In the genomic region with DNA sequence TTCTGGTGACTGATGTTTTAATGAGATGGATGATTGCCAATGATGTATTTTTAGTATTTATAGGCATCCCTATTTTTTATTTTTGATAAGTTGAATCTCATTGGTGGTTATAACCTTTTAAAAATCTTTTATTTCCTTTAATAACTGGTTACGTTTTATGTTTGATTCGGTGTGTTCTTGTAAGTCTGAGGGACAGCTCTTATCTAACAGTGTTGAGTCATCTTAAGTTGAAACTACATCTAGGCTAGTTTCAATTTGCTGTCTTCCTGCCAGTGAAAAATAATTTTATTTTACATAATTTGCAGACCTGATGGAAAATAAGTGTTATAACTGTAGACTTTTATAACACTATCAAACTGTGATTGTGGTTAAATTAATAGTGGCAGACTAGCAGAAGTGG, we compare ENCODE assay signal across 23 cellular contexts. TPM values are rescaled to one million over a fixed set of nuclear protein-coding genes. Genes with fewer than 3 reads are reported as not detected.
DNase-seq lines count a peak whose midpoint lies in the region; ATAC-seq, FAIRE-seq and TF ChIP-seq lines count a peak whose summit lies in the region.
"Had no signal": no experiment of that assay in that cellular context is flagged by ENCODE, and none has a peak within 500 bp of the region (broad histone marks: within the 10 kb centered on the region; RNA-seq: fewer than 3 reads in every experiment).

No MANE protein-coding gene starts in this region.

- intact Hi-C loops in HCT116 (cut with micrococcal nuclease): no loop called here

- H3K4me3 ChIP-seq in CD8-positive, alpha-beta memory T cell (ENCODE audit: low read length): no peak overlapping the region
- H3K4me3 ChIP-seq in HCT116 (replicated peaks in 1 of 2; ENCODE audit: low read depth in 1 of 2, low read length in 2 of 2) (no peak overlapping the region), keratinocyte (ENCODE audit: control insufficient read depth in 2 of 3, extremely low read depth in 1 of 3, insufficient read depth in 2 of 3, low read depth in 1 of 3, low read length in 3 of 3) (peak overlapping the region in 2 of 3 experiments; percentile 51 to 56)

- peaks cover 0 to 7% (median 5%) of the 10 kb centered on the region in 5 donors for H3K9me3 Mint-ChIP-seq in CD8-positive, alpha-beta memory T cell

- no peaks in the 10 kb centered on the region for H3K9me2 ChIP-seq in HCT116 (ENCODE audit: insufficient read depth)

- DNase-seq in CD8-positive, alpha-beta memory T cell: no peak
- DNase-seq in HCT116 (ENCODE audit: low read depth, low spot score) (no peak), amniotic epithelial cell (ENCODE audit: low read depth) (peak; percentile 54), keratinocyte (ENCODE audit: low read depth, low spot score) (no peak), HTR-8/SVneo (ENCODE audit: insufficient read length, low spot score) (no peak)
- no peak for DNase-seq in activated CD4-positive, alpha-beta T cell treated with anti-CD3 and anti-CD28 coated beads, Interleukin-2, amount 50 U/mL, for 48 hours
- DNase-seq: activated CD8-positive, alpha-beta T cell treated with anti-CD3 and anti-CD28 coated beads, Interleukin-2, amount 10 ng/mL, durations not matched to agents 7 days and 5 days; activated gamma-delta T cell; BE2C; brain microvascular endothelial cell; DND-41; head of caudate nucleus; Karpas-422; left cardiac atrium; naive thymus-derived CD8-positive, alpha-beta T cell; NCI-H1694; NCI-H524; stimulated activated CD4-positive, alpha-beta T cell treated with anti-CD3 and anti-CD28 coated beads, Interleukin-2, amount 100 ng/mL, for 24 hours had no signal

- H2AFZ ChIP-seq in HCT116 (ENCODE audit: low read depth, low read length, poor library complexity, severe bottlenecking) (no peak overlapping the region), keratinocyte (ENCODE audit: control insufficient read depth, low read length) (no peak overlapping the region)

- peak overlapping the region in 1 of 7 donors; percentile 18 for H3K4me3 Mint-ChIP-seq in CD8-positive, alpha-beta memory T cell
- H3K4me3 Mint-ChIP-seq: activated CD8-positive, alpha-beta T cell treated with anti-CD3 and anti-CD28 coated beads, Interleukin-2, amount 10 ng/mL, durations not matched to agents 7 days and 5 days; naive thymus-derived CD8-positive, alpha-beta T cell had no signal

- H3K9ac ChIP-seq in HCT116 (ENCODE audit: low read length): no peak overlapping the region
- H3K9ac ChIP-seq in keratinocyte (ENCODE audit: control insufficient read depth, extremely low read depth, insufficient read depth, low read length): peak overlapping the region; percentile 70

- no peaks in the 10 kb centered on the region for H3K36me3 ChIP-seq in CD8-positive, alpha-beta memory T cell (ENCODE audit: insufficient read depth, low read length)
- H3K36me3 ChIP-seq in HCT116 (ENCODE audit: control insufficient read depth in 1 of 2, insufficient read depth in 2 of 2, low read length in 2 of 2) (no peaks in the 10 kb centered on the region), keratinocyte (ENCODE audit: control insufficient read depth in 2 of 2, extremely low read depth in 1 of 2, insufficient read depth in 2 of 2, low read length in 2 of 2) (no peaks in the 10 kb centered on the region)
- H3K36me3 ChIP-seq: BE2C, brain microvascular endothelial cell had no signal

- dilution Hi-C loops in keratinocyte (cut with MboI; ENCODE audit: extremely low pct_ligation_motif_present, low sequenced_read_pairs): no loop called here

- peaks cover 7% of the 10 kb centered on the region for H3K9me1 ChIP-seq in keratinocyte (ENCODE audit: control insufficient read depth, extremely low read depth, insufficient read depth, low read length)

- CTCF ChIA-PET in CD8-positive, alpha-beta memory T cell (lab: Charles Lee): interaction anchor here (1.2 kb wide), 1 partner anchor 12 kb away, joined by 3 read pairs; no protein-coding TSS in a partner anchor
- CTCF ChIA-PET in HCT116 (lab: Charles Lee): no interaction called here

- peaks cover 6% of the 10 kb centered on the region for H3K4me1 ChIP-seq in CD8-positive, alpha-beta memory T cell (ENCODE audit: insufficient read depth, low read length)
- H3K4me1 ChIP-seq in HCT116 (ENCODE audit: control insufficient read depth in 1 of 2, insufficient read depth in 2 of 2, low read length in 2 of 2) (peaks cover 10 to 47% of the 10 kb centered on the region in 2 experiments), keratinocyte (ENCODE audit: control insufficient read depth, extremely low read depth, insufficient read depth, low read length) (peaks cover 40% of the 10 kb centered on the region)

- H3K27ac ChIP-seq in CD8-positive, alpha-beta memory T cell (ENCODE audit: low read depth, low read length): peak overlapping the region; percentile 30
- no peak overlapping the region for H3K27ac ChIP-seq in HCT116 (ENCODE audit: low read depth, low read length)
- H3K27ac ChIP-seq in keratinocyte (ENCODE audit: control insufficient read depth, insufficient read depth, low read length): peak overlapping the region; percentile 89
- H3K27ac ChIP-seq: brain microvascular endothelial cell had no signal

- BruUV-seq in HCT116 (replicated peaks; lab: Mats Ljungman, UMichigan): no TSS peak

- ATAC-seq in HCT116 (no peak), GM21526 (IDR thresholded peaks at IDR 0.05; ENCODE audit: low FRiP score, unreplicated experiment) (no peak), GM21717 (IDR thresholded peaks at IDR 0.05; ENCODE audit: unreplicated experiment) (no peak)
- ATAC-seq: activated CD8-positive, alpha-beta T cell treated with anti-CD3 and anti-CD28 coated beads, Interleukin-2, amount 10 ng/mL, durations not matched to agents 7 days and 5 days; naive thymus-derived CD8-positive, alpha-beta T cell; Panc1 had no signal

- peaks cover 11 to 19% (median 11%) of the 10 kb centered on the region in 3 donors for H3K4me1 Mint-ChIP-seq in CD8-positive, alpha-beta memory T cell

- RAD21 ChIA-PET in HCT116 (lab: Charles Lee; ENCODE audit: low non-redundant PET in 1 of 2, low total read pairs in 2 of 2, uncharacterized antibody in 2 of 2, unreplicated experiment in 2 of 2): no interaction called here

- no peak for TF ChIP-seq RAD21 in HCT116 (IDR thresholded peaks at IDR 0.05; ENCODE audit: low read depth)

- POLR2A ChIA-PET in CD8-positive, alpha-beta memory T cell (lab: Charles Lee): no interaction called here
- POLR2A ChIA-PET in HCT116 (lab: Charles Lee): no interaction called here

- H3K9me3 ChIP-seq in CD8-positive, alpha-beta memory T cell (ENCODE audit: low read length): no peaks in the 10 kb centered on the region
- H3K9me3 ChIP-seq in HCT116 (ENCODE audit: control insufficient read depth in 1 of 2, insufficient read depth in 1 of 2, low read depth in 1 of 2, low read length in 2 of 2) (no peaks in the 10 kb centered on the region), keratinocyte (ENCODE audit: control insufficient read depth, low read depth, low read length) (no peaks in the 10 kb centered on the region)
- H3K9me3 ChIP-seq: BE2C had no signal

- H4K20me1 ChIP-seq in HCT116 (ENCODE audit: insufficient read depth): peaks cover 35% of the 10 kb centered on the region
- H4K20me1 ChIP-seq in keratinocyte (ENCODE audit: control insufficient read depth, extremely low read depth, insufficient read depth, low read length): peaks cover 12% of the 10 kb centered on the region

- no peak for TF ChIP-seq CTCF in HCT116 (IDR thresholded peaks at IDR 0.05 in 2 of 3, conservative IDR thresholded peaks at IDR 0.05 in 1 of 3; ENCODE audit: borderline replicate concordance in 1 of 3, insufficient read depth in 1 of 3, low read depth in 2 of 3, low read length in 2 of 3)
- no peak for TF ChIP-seq CTCF in keratinocyte (optimal IDR thresholded peaks at IDR 0.05 in 1 of 3, IDR thresholded peaks at IDR 0.05 in 1 of 3, conservative IDR thresholded peaks at IDR 0.05 in 1 of 3; ENCODE audit: extremely low read depth in 1 of 3, insufficient read depth in 2 of 3, low read length in 3 of 3)

- FAIRE-seq in keratinocyte (lab: Jason Lieb, UNC) (peak; percentile 67), HTR-8/SVneo (lab: Jason Lieb, UNC) (no peak)
- FAIRE-seq: endometrium, H1 had no signal

- peaks cover 0 to 3% (median 0%) of the 10 kb centered on the region in 3 donors for H3K36me3 Mint-ChIP-seq in CD8-positive, alpha-beta memory T cell

- peaks cover 88% of the 10 kb centered on the region for H3K79me2 ChIP-seq in HCT116 (ENCODE audit: insufficient read depth, low read length)
- H3K79me2 ChIP-seq in keratinocyte (ENCODE audit: control insufficient read depth, insufficient read depth, low read length): peaks cover 85% of the 10 kb centered on the region

- TF ChIP-seq POLR2A in HCT116 (IDR thresholded peaks at IDR 0.05; ENCODE audit: borderline replicate concordance, extremely low read depth, insufficient read depth, insufficient read length): no peak

- peaks cover 42 to 62% of the 10 kb centered on the region in 2 donors for H3K27me3 Mint-ChIP-seq in CD8-positive, alpha-beta memory T cell

- peaks cover 14% of the 10 kb centered on the region for H3K27me3 ChIP-seq in CD8-positive, alpha-beta memory T cell (ENCODE audit: insufficient read depth, low read length, poor library complexity, severe bottlenecking)
- H3K27me3 ChIP-seq in HCT116 (ENCODE audit: insufficient read depth, low read length) (no peaks in the 10 kb centered on the region), keratinocyte (ENCODE audit: control insufficient read depth, extremely low read depth, insufficient read depth, low read length) (no peaks in the 10 kb centered on the region)
- H3K27me3 ChIP-seq: BE2C, brain microvascular endothelial cell had no signal

- peak overlapping the region; percentile 55 for H3K4me2 ChIP-seq in HCT116 (ENCODE audit: low read length)
- peak overlapping the region; percentile 93 for H3K4me2 ChIP-seq in keratinocyte (ENCODE audit: control insufficient read depth, extremely low read depth, insufficient read depth, low read depth, low read length)

- no peak overlapping the region for H3K27ac Mint-ChIP-seq in CD8-positive, alpha-beta memory T cell
- H3K27ac Mint-ChIP-seq: activated CD8-positive, alpha-beta T cell treated with anti-CD3 and anti-CD28 coated beads, Interleukin-2, amount 10 ng/mL, durations not matched to agents 7 days and 5 days; naive thymus-derived CD8-positive, alpha-beta T cell had no signal

TF ChIP-seq in HCT116, 20 proteins besides CTCF, POLR2A, EP300 and RAD21 (continues in another document):
- TF ChIP-seq SP1 (IDR thresholded peaks at IDR 0.05; ENCODE audit: low read depth): no peak
- TF ChIP-seq ZFX (IDR thresholded peaks at IDR 0.05): no peak

RNA-seq across cellular contexts. Expression of gene AFDN, which starts 4.6 kb away (rescaled TPM):
- 10 to 100 TPM; 19.0 to 21.3 TPM for total RNA-seq in CD8-positive, alpha-beta memory T cell
- 3.5 TPM for polyA plus RNA-seq in CD8-positive, alpha-beta memory T cell
- total RNA-seq in HCT116 (2021; ENCODE audit: unreplicated experiment): 59.4 TPM
- 31.2 and 32.9 TPM in 2 replicates for polyA plus RNA-seq in HCT116 (2012)
- polyA plus RNA-seq in keratinocyte: 36.4 to 46.5 TPM (median 40.7 TPM) in 3 replicates
- 289 TPM for polyA plus RNA-seq in keratinocyte (2011; ENCODE audit: low read depth)
- polyA plus RNA-seq in keratinocyte (2011; cell fraction: cytosol; rRNA removed): 23.4 and 24.1 TPM in 2 replicates
- 96.3 and 122 TPM in 2 replicates for polyA plus RNA-seq in keratinocyte (2011; cell fraction: nucleus; rRNA removed)
- 46.0 and 83.8 TPM in 2 replicates for polyA plus RNA-seq in keratinocyte (2012; ENCODE audit: low replicate concordance)
- polyA minus RNA-seq in keratinocyte: 42.2 to 120 TPM (median 58.9 TPM) in 3 replicates
- 37.8 TPM for polyA minus RNA-seq in keratinocyte (2011; cell fraction: cytosol; rRNA and poly(A)+ RNA removed)
- 119 and 181 TPM in 2 replicates for polyA minus RNA-seq in keratinocyte (2011; cell fraction: nucleus; rRNA and poly(A)+ RNA removed)

Comparison
In these comparisons a context has a peak if more than half of its experiments do, and no peak if none do; other contexts are left out.
1. H3K4me3 ChIP-seq: peak in keratinocyte (2 of 3); none in CD8-positive, alpha-beta memory T cell (single experiment) and HCT116 (0 of 2).